8 cellular contexts compared by ENCODE assay signal in genomic region chrX:149540621-149541520, GRCh38. TPM values are rescaled to one million over a fixed set of nuclear protein-coding genes. Genes with fewer than 3 reads are reported as not detected.
A peak's percentile ranks its signal among the peaks of the same experiment; 100 is the strongest.
DNase-seq lines count a peak whose midpoint lies in the region; ATAC-seq, FAIRE-seq and TF ChIP-seq lines count a peak whose summit lies in the region.

Gene EOLA1 (plus strand): TSS chrX:149541012. CDS start chrX:149545631, 4,619 bp downstream.

- H3K36me3 ChIP-seq in left ventricle myocardium inferior = peaks cover 4% of the 10 kb centered on the region
- H3K36me3 ChIP-seq in psoas muscle (ENCODE audit: insufficient read depth in 1 of 2, low read depth in 1 of 2) = no peaks in the 10 kb centered on the region

- in situ Hi-C loops in GM13976 (cut with MboI; ENCODE audit: low sequenced_read_pairs, unreplicated experiment) = no loop called here

- H3K4me3 ChIP-seq in left ventricle myocardium inferior (peak within 1 kb of the TSS; percentile 76), psoas muscle (peak within 1 kb of the TSS; percentile 75)

- H3K27me3 ChIP-seq in left ventricle myocardium inferior (ENCODE audit: low read depth) (no peaks in the 10 kb centered on the region), psoas muscle (ENCODE audit: insufficient read depth in 3 of 3, low read length in 2 of 3) (no peaks in the 10 kb centered on the region)

- DNase-seq in GM13976 (ENCODE audit: low spot score) (peak; percentile 74), NCI-H146 treated with DMSO at 0.1 percent for 48 hours (lab: John Stamatoyannopoulos, UW; ENCODE audit: unreplicated experiment) (peak; percentile 91), amniotic epithelial cell (ENCODE audit: low read depth) (peak; percentile 97), left ventricle myocardium inferior (peak; percentile 82), psoas muscle (peak; percentile 87 to 93), urothelium cell line (ENCODE audit: low spot score) (peak; percentile 48)

- ATAC-seq in HG02870 (IDR thresholded peaks at IDR 0.05; ENCODE audit: unreplicated experiment) (peak; percentile 65), psoas muscle (peak; percentile 73 to 81 (median 80))

- WGBS in psoas muscle, 3 donors = 0 to 40% (median 0%) methylated on average over 43 to 71 of the region's 71 CpGs

- FAIRE-seq in urothelium cell line (lab: Jason Lieb, UNC) = no peak

- no peak for TF ChIP-seq CTCF in GM13976 (IDR thresholded peaks at IDR 0.05; ENCODE audit: borderline replicate concordance, control extremely low read depth, extremely low read depth, insufficient read depth, missing control alignments)
- no peak for TF ChIP-seq CTCF in left ventricle myocardium inferior (IDR thresholded peaks at IDR 0.05; ENCODE audit: borderline replicate concordance)
- TF ChIP-seq CTCF in psoas muscle (IDR thresholded peaks at IDR 0.05) = no peak

- H3K27ac ChIP-seq in left ventricle myocardium inferior (replicated peaks) (peak within 1 kb of the TSS; percentile 95), psoas muscle (peak within 1 kb of the TSS; percentile 85)

- H3K4me1 ChIP-seq in left ventricle myocardium inferior (peaks cover 10% of the 10 kb centered on the region), psoas muscle (no peaks in the 10 kb centered on the region)

- intact Hi-C loops in T-helper 1 cell treated with Interleukin-12 subunit alpha and Interleukin-12 subunit beta and Interleukin-4 antibody, amounts not matched to agents 30 ng/mL and 1 ng/mL, for 36 hours (cut with micrococcal nuclease) = loop anchor here (10.0 kb wide), 1 partner anchor 1354 kb away; the partner anchor contains the start of gene CD99L2
- intact Hi-C loops in left ventricle myocardium inferior (cut with micrococcal nuclease) (no loop called here), psoas muscle (cut with DNase I) (no loop called here)

- H3K9me3 ChIP-seq in left ventricle myocardium inferior (replicated peaks) (no peaks in the 10 kb centered on the region), psoas muscle (no peaks in the 10 kb centered on the region)

RNA-seq across cellular contexts. Expression of gene EOLA1, which starts in this region (rescaled TPM):
- 43.2 and 44.6 TPM in 2 replicates for total RNA-seq in T-helper 1 cell treated with Interleukin-12 subunit alpha and Interleukin-12 subunit beta and Interleukin-4 antibody, amounts not matched to agents 30 ng/mL and 1 ng/mL, for 36 hours
- total RNA-seq in left ventricle myocardium inferior = 31.3 TPM
- total RNA-seq in psoas muscle = 10 to 100 TPM; 23.9 to 36.6 (median 24.7) TPM
- polyA plus RNA-seq in psoas muscle = 10 to 100 TPM; 24.4 to 34.8 (median 27.4) TPM

Comparison
In these comparisons a context has a peak if more than half of its experiments do, and no peak if none do; other contexts are left out.
1. Peak in every context shown above with its lines: DNase-seq, ATAC-seq, H3K4me3 ChIP-seq and H3K27ac ChIP-seq.